ENCODE assay signal across 8 cellular contexts in the genomic region with DNA sequence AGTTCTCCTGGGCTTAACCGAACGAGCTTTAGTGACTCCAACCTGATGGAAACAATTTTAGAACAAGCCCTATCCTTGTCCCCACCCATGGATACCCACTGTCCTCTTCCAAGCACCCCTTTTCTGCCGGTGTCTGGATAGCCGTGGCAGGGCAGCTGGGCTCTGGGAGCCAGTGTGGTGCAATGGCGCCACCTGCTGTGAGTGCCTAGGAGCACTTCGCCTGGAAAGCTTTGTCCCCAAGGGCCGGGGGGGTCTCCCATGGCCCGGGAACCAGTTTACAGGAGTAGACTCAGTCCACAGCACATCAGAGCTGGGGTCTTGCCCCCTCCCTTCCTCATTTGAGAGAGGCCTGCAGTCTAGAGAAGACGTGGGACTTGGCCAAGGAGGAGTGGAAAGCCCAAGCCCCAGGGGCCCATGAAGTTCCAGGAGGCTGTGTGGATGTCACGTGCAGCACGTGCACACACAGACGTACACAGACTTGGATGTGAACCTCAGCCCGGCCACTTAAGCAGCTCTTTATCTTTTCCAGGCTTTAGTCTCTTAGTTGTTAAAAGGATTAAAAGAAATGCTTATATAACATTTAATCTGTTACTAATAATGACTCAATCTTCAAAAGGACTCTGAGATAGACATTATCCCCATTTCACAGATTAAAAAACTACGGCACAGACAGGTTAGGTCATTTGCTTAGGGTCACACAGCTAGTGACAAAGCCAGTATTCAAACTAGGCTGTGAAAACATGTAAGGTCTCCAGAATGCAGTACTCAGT. TPM values are rescaled to one million over a fixed set of nuclear protein-coding genes. Genes with fewer than 3 reads are reported as not detected.
DNase-seq lines count a peak whose midpoint lies in the region; ATAC-seq and TF ChIP-seq lines count a peak whose summit lies in the region.

No MANE protein-coding gene starts in this region.

- TF ChIP-seq POLR2A in esophagus muscularis mucosa (IDR thresholded peaks at IDR 0.05; ENCODE audit: low read depth) (no peak), upper lobe of left lung (IDR thresholded peaks at IDR 0.05) (no peak)

- H3K27ac Mint-ChIP-seq in naive B cell = peak overlapping the region in 1 of 6 donors; percentile 74

- WGBS in esophagus muscularis mucosa = 54% methylated on average over 9 of the region's 14 CpGs
- WGBS in upper lobe of left lung, 2 donors = 63 to 72% methylated on average over 14 of the region's 14 CpGs

- no peaks in the 10 kb centered on the region for H3K27me3 Mint-ChIP-seq in naive B cell

- H3K9me3 ChIP-seq in esophagus muscularis mucosa = no peaks in the 10 kb centered on the region
- no peaks in the 10 kb centered on the region for H3K9me3 ChIP-seq in upper lobe of left lung

- H3K4me3 ChIP-seq in esophagus muscularis mucosa (no peak overlapping the region), upper lobe of left lung (no peak overlapping the region)

- no peak overlapping the region for H3K27ac ChIP-seq in esophagus muscularis mucosa (replicated peaks in 1 of 4)
- no peak overlapping the region for H3K27ac ChIP-seq in upper lobe of left lung

- ATAC-seq in naive B cell (ENCODE audit: low read depth in 2 of 2) (peak; percentile 36 to 37), upper lobe of left lung (ENCODE audit: low FRiP score in 2 of 2) (peak; percentile 28 to 80)

- peaks cover 0 to 39% (median 34%) of the 10 kb centered on the region in 4 donors for H3K36me3 ChIP-seq in esophagus muscularis mucosa
- H3K36me3 ChIP-seq in upper lobe of left lung = peaks cover 0 to 57% (median 23%) of the 10 kb centered on the region in 4 donors

- intact Hi-C loops in esophagus muscularis mucosa (cut with DNase I) = loop anchor here (5.0 kb wide), 1 partner anchor 217 kb away; no protein-coding TSS in a partner anchor

- peaks cover 12 to 22% (median 17%) of the 10 kb centered on the region in 3 donors for H3K4me1 Mint-ChIP-seq in naive B cell

- TF ChIP-seq CTCF in esophagus muscularis mucosa (IDR thresholded peaks at IDR 0.05) (peak; percentile 64 to 77 (median 70)), upper lobe of left lung (IDR thresholded peaks at IDR 0.05) (peak; percentile 40 to 65 (median 46))

- no peaks in the 10 kb centered on the region for H3K9me3 Mint-ChIP-seq in naive B cell

- no peaks in the 10 kb centered on the region for H3K27me3 ChIP-seq in esophagus muscularis mucosa
- no peaks in the 10 kb centered on the region for H3K27me3 ChIP-seq in upper lobe of left lung

- H3K4me1 ChIP-seq in esophagus muscularis mucosa = peaks cover 8 to 27% (median 22%) of the 10 kb centered on the region in 4 donors
- peaks cover 0 to 3% (median 0%) of the 10 kb centered on the region in 4 donors for H3K4me1 ChIP-seq in upper lobe of left lung

- TF ChIP-seq EP300 in esophagus muscularis mucosa (IDR thresholded peaks at IDR 0.05) = no peak
- no peak for TF ChIP-seq EP300 in upper lobe of left lung (IDR thresholded peaks at IDR 0.05)

- peaks cover 0 to 16% of the 10 kb centered on the region in 2 donors for H3K36me3 Mint-ChIP-seq in naive B cell

- H3K4me3 Mint-ChIP-seq in naive B cell = no peak overlapping the region

- DNase-seq in SKM-1 treated with dmso at 0.1 percent for 144 hours (lab: John Stamatoyannopoulos, UW; ENCODE audit: unreplicated experiment) = peak; percentile 3
- no peak for DNase-seq in SKM-1 (lab: John Stamatoyannopoulos, UW; ENCODE audit: unreplicated experiment)
- peak; percentile 32 for DNase-seq in NCI-H2196 treated with DMSO at 0.1 percent for 48 hours (lab: John Stamatoyannopoulos, UW; ENCODE audit: unreplicated experiment)
- peak; percentile 47 for DNase-seq in activated CD8-positive, alpha-beta memory T cell treated with anti-CD3 and anti-CD28 coated beads, Interleukin-2, amount 50 U/mL, for 4 hours
- DNase-seq in esophagus muscularis mucosa (ENCODE audit: extremely low spot score) = no peak
- DNase-seq in naive B cell = peak; percentile 12
- peak; percentile 47 to 69 for DNase-seq in upper lobe of left lung
- DNase-seq in dedifferentiated amniotic fluid mesenchymal stem cell (ENCODE audit: extremely low spot score) = no peak

RNA-seq across cellular contexts. Expression of a gene that starts 40.9 kb away (rescaled TPM):
- total RNA-seq in esophagus muscularis mucosa = under 1 TPM in 3 of 4 donors, not detected in 1; 0.17 to 0.69 (median 0.42) TPM
- polyA plus RNA-seq in naive B cell (ENCODE audit: low read depth in 6 of 6) = not detected
- under 1 TPM in 4 of 6 donors, not detected in 2; 0.10 to 0.40 (median 0.24) TPM for total RNA-seq in upper lobe of left lung

RNA-seq across cellular contexts. Expression of a gene that starts 57.3 kb away (rescaled TPM):
- 10 to 100 TPM; 35.3 to 61.4 (median 51.8) TPM for total RNA-seq in esophagus muscularis mucosa
- polyA plus RNA-seq in naive B cell (ENCODE audit: low read depth in 6 of 6) = 10 to 100 TPM; 14.5 to 25.9 (median 21.1) TPM
- 100 to 1,000 TPM in 1 of 6 donors, 10 to 100 TPM in 5; 36.4 to 103 (median 46.3) TPM for total RNA-seq in upper lobe of left lung

Comparison
In these comparisons a context has a peak if more than half of its experiments do, and no peak if none do; other contexts are left out.
1. DNase-seq: peak in SKM-1 treated with dmso at 0.1 percent for 144 hours (single experiment), NCI-H2196 treated with DMSO at 0.1 percent for 48 hours (single experiment), activated CD8-positive, alpha-beta memory T cell treated with anti-CD3 and anti-CD28 coated beads, Interleukin-2, amount 50 U/mL, for 4 hours (single experiment), naive B cell (single experiment) and upper lobe of left lung (2 of 2); none in SKM-1 (single experiment), esophagus muscularis mucosa (single experiment) and dedifferentiated amniotic fluid mesenchymal stem cell (single experiment).